11 cellular contexts compared by ENCODE assay signal in genomic region chr10:63262674-63263073, GRCh38.
A peak's percentile ranks its signal among the peaks of the same experiment; 100 is the strongest.
DNase-seq lines count a peak whose midpoint lies in the region; ATAC-seq, FAIRE-seq and TF ChIP-seq lines count a peak whose summit lies in the region.
"Had no signal": no experiment of that assay in that cellular context is flagged by ENCODE, and none has a peak within 500 bp of the region (broad histone marks: within the 10 kb centered on the region; RNA-seq: fewer than 3 reads in every experiment).

No MANE protein-coding gene starts in this region.

- peaks cover 18% of the 10 kb centered on the region for H3K4me1 Mint-ChIP-seq in astrocyte (ENCODE audit: low read depth, unreplicated experiment)
- peaks cover 52% of the 10 kb centered on the region for H3K4me1 Mint-ChIP-seq in nephron

- no peaks in the 10 kb centered on the region for H3K9me3 ChIP-seq in astrocyte (ENCODE audit: insufficient read depth, low read depth, low read length)

- peak overlapping the region; percentile 35 for H3K27ac ChIP-seq in HL-60 (replicated peaks)
- no peak overlapping the region for H3K27ac ChIP-seq in astrocyte (ENCODE audit: low read depth, low read length)
- H3K27ac ChIP-seq: foreskin keratinocyte had no signal

- peaks cover 99% of the 10 kb centered on the region for H3K79me2 ChIP-seq in astrocyte (ENCODE audit: insufficient read depth, low read length)

- H3K27me3 ChIP-seq in HL-60 (ENCODE audit: insufficient read depth, poor library complexity, severe bottlenecking) (no peaks in the 10 kb centered on the region), astrocyte (ENCODE audit: insufficient read depth, low read length) (no peaks in the 10 kb centered on the region)
- H3K27me3 ChIP-seq: foreskin keratinocyte had no signal

- no peaks in the 10 kb centered on the region for H3K4me1 ChIP-seq in astrocyte (ENCODE audit: insufficient read depth, low read length)

- H3K4me3 Mint-ChIP-seq in astrocyte (ENCODE audit: unreplicated experiment) (peak overlapping the region; percentile 57), nephron (peak overlapping the region; percentile 42 to 70 (median 48))

- no peak for TF ChIP-seq CTCF in HL-60 (IDR thresholded peaks at IDR 0.05; ENCODE audit: insufficient read depth, low read length)
- TF ChIP-seq CTCF in astrocyte (IDR thresholded peaks at IDR 0.05; ENCODE audit: insufficient read depth, low read depth, low read length): no peak
- TF ChIP-seq CTCF in nephron (IDR thresholded peaks at IDR 0.05; ENCODE audit: unreplicated experiment in 3 of 3): no peak

- H2AFZ ChIP-seq in astrocyte (ENCODE audit: low read depth, low read length): no peak overlapping the region

- ATAC-seq in HG02623 (IDR thresholded peaks at IDR 0.05; ENCODE audit: unreplicated experiment): no peak
- ATAC-seq: foreskin keratinocyte had no signal

- H3K9ac ChIP-seq in astrocyte (ENCODE audit: low read length): no peak overlapping the region

- no peaks in the 10 kb centered on the region for H3K27me3 Mint-ChIP-seq in astrocyte (ENCODE audit: low read depth, unreplicated experiment)
- no peaks in the 10 kb centered on the region for H3K27me3 Mint-ChIP-seq in nephron (ENCODE audit: low read depth)

- H3K27ac Mint-ChIP-seq in astrocyte (ENCODE audit: unreplicated experiment) (no peak overlapping the region), nephron (peak overlapping the region in 2 of 3 experiments; percentile 14 to 77)

- H3K36me3 Mint-ChIP-seq in astrocyte (ENCODE audit: low read depth, unreplicated experiment) (peaks cover 2% of the 10 kb centered on the region), nephron (ENCODE audit: low read depth) (peaks cover 51% of the 10 kb centered on the region)

- DNase-seq in CD1c-positive myeloid dendritic cell (ENCODE audit: extremely low spot score) (peak; percentile 47), HL-60 (ENCODE audit: low read depth in 1 of 2, low spot score in 1 of 2) (no peak), astrocyte (ENCODE audit: low read depth) (no peak), SIG-M5 (lab: John Stamatoyannopoulos, UW) (no peak), islet precursor cell (no peak), HTR-8/SVneo (ENCODE audit: insufficient read length, low spot score) (no peak)
- DNase-seq: DMS153, foreskin keratinocyte, NCI-H446 had no signal

- FAIRE-seq in astrocyte (lab: Jason Lieb, UNC): no peak
- no peak for FAIRE-seq in HTR-8/SVneo (lab: Jason Lieb, UNC)

- H3K36me3 ChIP-seq in astrocyte (ENCODE audit: insufficient read depth, low read length): peaks cover 9% of the 10 kb centered on the region

- peaks cover 2% of the 10 kb centered on the region for H3K9me3 Mint-ChIP-seq in astrocyte (ENCODE audit: unreplicated experiment)
- no peaks in the 10 kb centered on the region for H3K9me3 Mint-ChIP-seq in nephron

- peaks cover 70% of the 10 kb centered on the region for H4K20me1 ChIP-seq in astrocyte (ENCODE audit: insufficient read depth, low read length)

- H3K4me2 ChIP-seq in astrocyte (ENCODE audit: low read length): peak overlapping the region; percentile 5

- H3K4me3 ChIP-seq in HL-60 (replicated peaks; ENCODE audit: insufficient read depth, low read length) (no peak overlapping the region), astrocyte (ENCODE audit: insufficient read depth, low read depth, low read length) (no peak overlapping the region)
